Comparison of ENCODE assay signal across 1 cellular context in the genomic region with DNA sequence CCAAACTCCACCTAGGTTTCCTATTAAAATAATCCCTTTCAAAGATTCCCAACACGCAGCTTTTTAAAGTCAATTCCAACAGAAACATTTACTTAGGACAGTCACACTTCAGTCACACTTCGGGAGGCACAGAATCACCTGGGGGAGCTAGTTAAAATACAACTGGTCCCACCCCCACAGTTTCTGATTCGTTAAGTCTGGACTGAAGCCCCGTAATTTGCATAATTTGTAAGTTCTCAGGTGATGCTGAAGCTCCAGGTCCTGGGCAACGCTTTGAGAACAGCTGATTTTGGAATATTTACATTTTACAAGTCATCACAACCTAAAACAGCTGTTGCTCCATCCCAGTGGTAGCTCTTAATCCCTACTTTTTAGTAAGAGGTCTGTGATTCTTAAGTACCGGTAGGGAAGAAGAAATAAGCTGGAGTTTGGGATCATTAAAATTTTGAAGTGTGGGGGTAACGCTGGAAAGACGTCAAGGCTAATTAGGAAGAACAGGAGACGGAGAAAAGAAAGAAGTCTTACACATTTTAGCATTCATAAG.
TF ChIP-seq lines count a peak whose summit lies in the region.

No MANE protein-coding gene starts in this region.

TF ChIP-seq in HEK293, 187 proteins besides CTCF, POLR2A, EP300 and RAD21 (continued from another document):
- TF ChIP-seq ZIC2 (tag by site-specific recombination; IDR thresholded peaks at IDR 0.05) = no peak
- TF ChIP-seq MYNN (tag by site-specific recombination; IDR thresholded peaks at IDR 0.05; ENCODE audit: borderline replicate concordance) = no peak
- TF ChIP-seq GLI2 (tag by site-specific recombination; IDR thresholded peaks at IDR 0.05; ENCODE audit: borderline replicate concordance, low read depth) = no peak
- no peak for TF ChIP-seq ZNF514 (tag by site-specific recombination; IDR thresholded peaks at IDR 0.05)
- TF ChIP-seq ZNF837 (tag by site-specific recombination; IDR thresholded peaks at IDR 0.05) = no peak
- no peak for TF ChIP-seq SALL2 (tag by site-specific recombination; IDR thresholded peaks at IDR 0.05; ENCODE audit: borderline replicate concordance)
